22 cellular contexts compared by ENCODE assay signal in the genomic region with DNA sequence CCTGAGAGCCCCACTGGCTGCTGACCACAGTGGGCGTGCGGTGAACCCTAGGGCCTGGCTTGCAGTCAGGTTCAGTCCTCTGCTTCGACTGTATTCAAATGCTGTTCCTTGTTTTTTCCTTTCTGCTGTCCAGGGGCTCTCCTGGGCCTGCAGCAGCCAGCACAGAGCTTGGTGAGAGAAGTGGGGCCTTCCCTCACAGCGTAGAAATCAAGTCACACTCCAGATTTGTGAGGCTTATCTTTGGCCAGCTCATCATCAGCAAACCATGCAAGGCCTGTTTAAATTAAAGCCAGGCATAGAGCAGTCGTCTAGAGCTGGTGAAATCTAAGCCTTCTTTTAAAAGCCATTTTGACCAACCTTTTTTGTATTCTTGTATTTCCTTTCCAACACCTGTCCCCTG. TPM values are rescaled to one million over a fixed set of nuclear protein-coding genes. Genes with fewer than 3 reads are reported as not detected.
DNase-seq lines count a peak whose midpoint lies in the region; ATAC-seq and TF ChIP-seq lines count a peak whose summit lies in the region.
"Had no signal": no experiment of that assay in that cellular context is flagged by ENCODE, and none has a peak within 500 bp of the region (broad histone marks: within the 10 kb centered on the region; RNA-seq: fewer than 3 reads in every experiment).

No MANE protein-coding gene starts in this region.

- H3K9me3 ChIP-seq in cardiac muscle cell (ENCODE audit: low read depth) (no peaks in the 10 kb centered on the region), right cardiac atrium (ENCODE audit: control insufficient read depth, low read length) (no peaks in the 10 kb centered on the region), OCI-LY7 (ENCODE audit: low read length) (no peaks in the 10 kb centered on the region)
- H3K9me3 ChIP-seq: BLaER1 treated with 17β-estradiol and CSF1 and Interleukin-3, amounts not matched to agents 10 nM and 100 nM; Caco-2 had no signal

- no peaks in the 10 kb centered on the region for H3K9me3 Mint-ChIP-seq in stimulated activated effector memory CD8-positive, alpha-beta T cell treated with anti-CD3 and anti-CD28 coated beads, Interleukin-12 subunit alpha, Interleukin-12 subunit beta, amount 100 ng/mL, for 72 hours
- H3K9me3 Mint-ChIP-seq: CD4-positive, alpha-beta memory T cell; IgD-negative memory B cell had no signal

- CTCF ChIA-PET in OCI-LY7 (lab: Charles Lee; ENCODE audit: unreplicated experiment): no interaction called here

- DNase-seq in Right ventricle myocardium inferior (ENCODE audit: missing footprints) (no peak), cardiac septum (ENCODE audit: low spot score) (no peak), cardiac muscle cell (ENCODE audit: low read depth in 1 of 2, low spot score in 1 of 2) (no peak), right cardiac atrium (no peak), OCI-LY7 (ENCODE audit: low spot score) (no peak), NCI-H2107 treated with DMSO at 0.1 percent for 48 hours (lab: John Stamatoyannopoulos, UW; ENCODE audit: unreplicated experiment) (no peak), HuH-7 (ENCODE audit: low spot score) (no peak)
- no peak for DNase-seq in stimulated activated effector memory CD8-positive, alpha-beta T cell treated with anti-CD3 and anti-CD28 coated beads, Interleukin-12 subunit alpha, Interleukin-12 subunit beta, amount 100 ng/mL, for 72 hours (ENCODE audit: low spot score in 2 of 2)
- DNase-seq: 8988T; Caco-2; CD4-positive, alpha-beta memory T cell; DMS 273 treated with DMSO at 0.1 percent for 48 hours; DMS79 treated with DMSO at 0.1 percent for 48 hours; NCI-H1105; NCI-H2029 treated with DMSO at 0.1 percent for 48 hours; NCI-H2171 treated with DMSO at 0.1 percent for 48 hours; NCI-H524 treated with DMSO at 0.1 percent for 48 hours; NCI-H82; OCI-M1; SHP77 had no signal

- ATAC-seq in Right ventricle myocardium inferior (peak; percentile 47), right cardiac atrium (peak; percentile 54 to 70)
- no peak for ATAC-seq in stimulated activated effector memory CD8-positive, alpha-beta T cell treated with anti-CD3 and anti-CD28 coated beads, Interleukin-12 subunit alpha, Interleukin-12 subunit beta, amount 100 ng/mL, for 72 hours

- H3K27ac Mint-ChIP-seq in stimulated activated effector memory CD8-positive, alpha-beta T cell treated with anti-CD3 and anti-CD28 coated beads, Interleukin-12 subunit alpha, Interleukin-12 subunit beta, amount 100 ng/mL, for 72 hours: peak overlapping the region; percentile 21
- H3K27ac Mint-ChIP-seq: CD4-positive, alpha-beta memory T cell; IgD-negative memory B cell had no signal

- H3K4me2 ChIP-seq in OCI-LY7 (ENCODE audit: low read length): no peak overlapping the region
- H3K4me2 ChIP-seq: BLaER1 treated with 17β-estradiol and CSF1 and Interleukin-3, amounts not matched to agents 10 nM and 100 nM had no signal

- intact Hi-C loops in Right ventricle myocardium inferior (cut with DNase I): loop anchor here (5.0 kb wide), 1 partner anchor 202 kb away; no protein-coding TSS in a partner anchor
- intact Hi-C loops in cardiac septum (cut with DNase I): no loop called here
- intact Hi-C loops in right cardiac atrium (cut with DNase I): no loop called here
- intact Hi-C loops in OCI-LY7 (cut with micrococcal nuclease; ENCODE audit: unreplicated experiment): no loop called here

- H3K4me1 ChIP-seq in cardiac muscle cell (ENCODE audit: low read depth): peaks cover 20% of the 10 kb centered on the region
- H3K4me1 ChIP-seq in right cardiac atrium (ENCODE audit: control insufficient read depth, insufficient read depth, low read length): peaks cover 14% of the 10 kb centered on the region
- H3K4me1 ChIP-seq in OCI-LY7 (ENCODE audit: insufficient read depth, low read length, poor library complexity, severe bottlenecking): no peaks in the 10 kb centered on the region
- H3K4me1 ChIP-seq: Caco-2 had no signal

- peaks cover 42% of the 10 kb centered on the region; the same call in 1 of the 2 replicates for H3K79me2 ChIP-seq in OCI-LY7 (ENCODE audit: insufficient read depth, low read depth, low read length)

- H3K27me3 ChIP-seq in cardiac muscle cell: no peaks in the 10 kb centered on the region
- H3K27me3 ChIP-seq in right cardiac atrium (ENCODE audit: control insufficient read depth, insufficient read depth): no peaks in the 10 kb centered on the region
- H3K27me3 ChIP-seq: BLaER1 treated with 17β-estradiol and CSF1 and Interleukin-3, amounts not matched to agents 10 nM and 100 nM had no signal

- no peak for TF ChIP-seq CTCF in cardiac muscle cell (IDR thresholded peaks at IDR 0.05; ENCODE audit: low read depth, low read length)
- TF ChIP-seq CTCF in OCI-LY7 (conservative IDR thresholded peaks at IDR 0.05; ENCODE audit: low read length): no peak

- no peak overlapping the region for H2AFZ ChIP-seq in OCI-LY7 (ENCODE audit: low read length)

- H3K4me1 Mint-ChIP-seq in stimulated activated effector memory CD8-positive, alpha-beta T cell treated with anti-CD3 and anti-CD28 coated beads, Interleukin-12 subunit alpha, Interleukin-12 subunit beta, amount 100 ng/mL, for 72 hours: peaks cover 51% of the 10 kb centered on the region

- no TSS peak for BruUV-seq in OCI-LY7 (replicated peaks; lab: Mats Ljungman, UMichigan)

- peak overlapping the region; percentile 77 for H3K27ac ChIP-seq in cardiac muscle cell
- peak overlapping the region; percentile 50 for H3K27ac ChIP-seq in right cardiac atrium (ENCODE audit: low read length)
- H3K27ac ChIP-seq in OCI-LY7 (ENCODE audit: low read depth, low read length, poor library complexity, severe bottlenecking): no peak overlapping the region
- H3K27ac ChIP-seq: BLaER1 treated with 17β-estradiol and CSF1 and Interleukin-3, amounts not matched to agents 10 nM and 100 nM had no signal

- H3K4me3 Mint-ChIP-seq in stimulated activated effector memory CD8-positive, alpha-beta T cell treated with anti-CD3 and anti-CD28 coated beads, Interleukin-12 subunit alpha, Interleukin-12 subunit beta, amount 100 ng/mL, for 72 hours: no peak overlapping the region
- H3K4me3 Mint-ChIP-seq: CD4-positive, alpha-beta memory T cell; IgD-negative memory B cell had no signal

- 57% methylated on average over 5 of the region's 5 CpGs for WGBS in right cardiac atrium

- H3K9me2 ChIP-seq in OCI-LY7 (ENCODE audit: insufficient read depth, low read length): no peaks in the 10 kb centered on the region

- peaks cover 13% of the 10 kb centered on the region; the same call in 1 of the 2 replicates for H4K20me1 ChIP-seq in OCI-LY7 (ENCODE audit: insufficient read depth, low read length)

- peaks cover 30% of the 10 kb centered on the region for H3K36me3 Mint-ChIP-seq in stimulated activated effector memory CD8-positive, alpha-beta T cell treated with anti-CD3 and anti-CD28 coated beads, Interleukin-12 subunit alpha, Interleukin-12 subunit beta, amount 100 ng/mL, for 72 hours

- H3K4me3 ChIP-seq in cardiac muscle cell: no peak overlapping the region
- H3K4me3 ChIP-seq in right cardiac atrium (ENCODE audit: low read length): no peak overlapping the region
- H3K4me3 ChIP-seq in OCI-LY7 (ENCODE audit: low read depth, low read length, poor library complexity, severe bottlenecking): no peak overlapping the region
- H3K4me3 ChIP-seq: BLaER1 treated with 17β-estradiol and CSF1 and Interleukin-3, amounts not matched to agents 10 nM and 100 nM had no signal

- H3K36me3 ChIP-seq in cardiac muscle cell (no peaks in the 10 kb centered on the region), OCI-LY7 (ENCODE audit: insufficient read depth, low read length) (peaks cover 45% of the 10 kb centered on the region)

- POLR2A ChIA-PET in OCI-LY7 (lab: Charles Lee): no interaction called here

RNA-seq across cellular contexts. Expression of a gene that starts 8.4 kb away (rescaled TPM):
- total RNA-seq in Right ventricle myocardium inferior (16.3 TPM), cardiac septum (27.4 TPM), cardiac muscle cell (13.2 and 13.5 TPM in 2 replicates), right cardiac atrium (10 to 100 TPM; 25.8 to 31.9 (median 29.5) TPM), OCI-LY7 (2022) (32.9 and 34.8 TPM in 2 replicates)
- polyA plus RNA-seq in cardiac muscle cell (24.9 and 25.7 TPM in 2 replicates), right cardiac atrium (10.7 TPM)
- total RNA-seq in OCI-LY7 (2014; rRNA removed; shearing (Covaris generic)): 12.8 and 15.2 TPM in 2 replicates

RNA-seq across cellular contexts. Expression of a gene that starts 24.1 kb away (rescaled TPM):
- total RNA-seq in Right ventricle myocardium inferior: 21.5 TPM
- 6.4 TPM for total RNA-seq in cardiac septum
- 4.3 and 4.7 TPM in 2 replicates for total RNA-seq in cardiac muscle cell
- polyA plus RNA-seq in cardiac muscle cell: 2.2 and 5.3 TPM in 2 replicates
- 10 to 100 TPM; 23.9 to 29.2 (median 27.0) TPM for total RNA-seq in right cardiac atrium
- 25.8 TPM for polyA plus RNA-seq in right cardiac atrium
- total RNA-seq in OCI-LY7 (2014; rRNA removed; shearing (Covaris generic)): 0.05 TPM in 1 of 2 replicates, not detected in the other
- total RNA-seq in OCI-LY7 (2022): 0.28 TPM in 1 of 2 replicates, not detected in the other
